Comparison of ENCODE assay signal across 8 cellular contexts in the genomic region with DNA sequence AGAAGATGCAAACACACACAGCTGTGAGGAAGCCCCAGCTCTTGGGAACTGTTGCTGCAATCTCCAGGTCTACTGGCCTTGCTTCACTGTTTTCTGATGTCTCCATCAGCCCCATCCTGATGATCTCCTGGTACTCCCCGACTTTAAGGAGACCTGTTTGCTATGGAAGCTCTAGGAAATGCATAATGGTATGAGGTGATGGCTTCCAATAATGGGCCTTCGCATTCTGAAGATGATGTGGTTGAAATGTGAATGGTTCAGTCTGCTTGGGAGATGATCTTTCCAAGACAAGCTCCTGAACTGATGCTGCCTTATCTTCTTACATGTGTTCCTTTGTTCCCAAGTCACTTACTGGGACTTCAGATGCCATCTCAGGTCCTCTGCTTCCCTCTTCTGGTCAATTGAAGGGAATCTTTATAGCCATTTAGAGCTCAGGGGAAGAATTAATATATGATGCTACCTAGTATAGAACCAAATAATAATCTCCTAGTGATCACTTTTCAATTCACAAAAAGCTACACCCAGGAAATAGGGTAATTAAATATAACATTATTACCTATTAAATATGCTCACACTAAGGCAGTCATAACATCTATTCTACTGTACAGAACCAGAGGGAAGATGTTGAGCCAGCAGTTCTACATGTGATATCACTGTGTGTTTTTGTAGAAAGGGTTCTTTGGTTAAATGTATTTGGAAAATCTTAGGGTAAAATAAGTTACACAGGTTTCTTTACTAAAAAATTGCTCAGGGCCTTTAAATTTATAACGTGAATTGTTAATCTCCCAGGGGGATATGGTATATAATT.
A peak's percentile ranks its signal among the peaks of the same experiment; 100 is the strongest.
DNase-seq lines count a peak whose midpoint lies in the region; ATAC-seq and TF ChIP-seq lines count a peak whose summit lies in the region.

No MANE protein-coding gene starts in this region.

- WGBS in lung, 2 donors, result 80 to 82% methylated on average over 3 of the region's 3 CpGs

- DNase-seq in AML-193 (lab: John Stamatoyannopoulos, UW) (peak; percentile 2 to 35), HPDE6-E6E7 (ENCODE audit: extremely low spot score) (peak; percentile 62), NCI-H82 treated with DMSO at 0.1 percent for 48 hours (lab: John Stamatoyannopoulos, UW; ENCODE audit: unreplicated experiment) (peak; percentile 83), dedifferentiated amniotic fluid mesenchymal stem cell (ENCODE audit: extremely low spot score) (peak; percentile 69), lung (ENCODE audit: low spot score) (no peak), omental fat pad (ENCODE audit: low spot score) (no peak)

- H3K27ac ChIP-seq in lung (ENCODE audit: low read depth in 1 of 2, low read length in 1 of 2), result no peak overlapping the region

- ATAC-seq in lung (ENCODE audit: insufficient read depth, low FRiP score) (peak; percentile 65), omental fat pad (ENCODE audit: low FRiP score) (no peak), GM18498 (IDR thresholded peaks at IDR 0.05; ENCODE audit: unreplicated experiment) (no peak), GM19035 (IDR thresholded peaks at IDR 0.05; ENCODE audit: unreplicated experiment) (no peak)

- no peaks in the 10 kb centered on the region for H3K4me1 ChIP-seq in lung (ENCODE audit: control insufficient read depth in 2 of 2, insufficient read depth in 2 of 2, low read length in 2 of 2)

- no peaks in the 10 kb centered on the region for H3K27me3 ChIP-seq in lung (ENCODE audit: control insufficient read depth, insufficient read depth)

- H3K4me3 ChIP-seq in lung, result no peak overlapping the region

- H3K36me3 ChIP-seq in lung (ENCODE audit: control insufficient read depth in 2 of 2, insufficient read depth in 2 of 2, low read length in 2 of 2), result no peaks in the 10 kb centered on the region

- H3K9me3 ChIP-seq in lung (ENCODE audit: control insufficient read depth in 2 of 2, insufficient read depth in 1 of 2, low read length in 1 of 2), result no peaks in the 10 kb centered on the region

- peak; percentile 28 for TF ChIP-seq CTCF in lung (IDR thresholded peaks at IDR 0.05; ENCODE audit: control extremely low read depth, extremely low read depth)
- no peak for TF ChIP-seq CTCF in omental fat pad (IDR thresholded peaks at IDR 0.05)

Comparison
In these comparisons a context has a peak if more than half of its experiments do, and no peak if none do; other contexts are left out.
1. DNase-seq: peak in AML-193 (2 of 2), HPDE6-E6E7 (single experiment), NCI-H82 treated with DMSO at 0.1 percent for 48 hours (single experiment) and dedifferentiated amniotic fluid mesenchymal stem cell (single experiment); none in lung (single experiment) and omental fat pad (single experiment).